9 cellular contexts compared by ENCODE assay signal in the genomic region with DNA sequence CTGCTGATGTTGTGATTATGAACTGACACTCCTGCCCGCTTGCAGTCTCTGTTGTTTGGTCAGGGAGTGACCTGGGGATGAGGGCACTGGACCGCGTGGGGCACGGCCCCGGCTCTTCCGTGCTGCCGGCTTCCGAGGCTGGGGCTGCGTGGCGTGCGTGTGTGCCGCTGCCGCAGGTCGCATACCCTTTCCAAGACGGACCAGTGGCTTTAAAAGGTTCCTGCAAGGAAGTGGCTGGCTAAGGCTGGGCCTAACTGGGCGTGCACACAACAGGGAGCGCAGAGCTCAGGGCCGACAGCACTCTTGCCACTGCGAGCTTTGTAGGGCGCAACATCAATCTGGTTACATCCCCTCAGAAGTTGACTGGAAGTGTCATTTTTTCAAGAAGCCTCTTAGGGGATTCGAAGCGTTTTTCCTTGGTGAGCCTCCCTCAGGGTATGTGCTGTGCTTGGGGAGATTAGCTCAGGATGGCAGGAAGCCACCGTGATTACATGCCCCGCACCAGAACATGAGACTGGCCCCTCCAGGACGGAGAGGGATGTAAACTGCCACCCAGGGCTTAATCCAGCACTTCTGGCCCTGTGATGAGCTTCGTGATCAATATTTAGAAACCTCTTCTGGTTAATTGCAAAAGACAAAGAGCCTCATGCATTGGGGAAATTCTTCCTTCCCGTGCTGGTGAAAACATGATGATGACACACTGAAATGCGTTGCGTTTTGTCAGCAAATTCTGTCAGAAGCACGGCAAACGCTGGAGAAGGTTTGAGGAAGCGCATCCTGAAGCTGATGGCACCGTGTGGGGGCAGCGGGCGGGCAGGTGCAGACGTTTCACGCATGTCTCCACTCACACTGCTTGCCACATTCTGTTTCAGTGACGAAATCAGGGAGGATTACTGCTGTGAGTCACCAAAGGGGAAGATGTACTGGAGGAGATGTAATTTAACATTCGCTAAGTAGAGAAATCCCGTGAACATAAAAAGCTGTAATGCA. TPM values are rescaled to one million over a fixed set of nuclear protein-coding genes. Genes with fewer than 3 reads are reported as not detected.
DNase-seq lines count a peak whose midpoint lies in the region; ATAC-seq and TF ChIP-seq lines count a peak whose summit lies in the region.
"Had no signal": no experiment of that assay in that cellular context is flagged by ENCODE, and none has a peak within 500 bp of the region (broad histone marks: within the 10 kb centered on the region; RNA-seq: fewer than 3 reads in every experiment).

No MANE protein-coding gene starts in this region.

- H3K4me1 ChIP-seq in RWPE2 (ENCODE audit: insufficient read depth, poor library complexity, severe bottlenecking), result peaks cover 53% of the 10 kb centered on the region

- H3K27me3 Mint-ChIP-seq in naive thymus-derived CD8-positive, alpha-beta T cell, result no peaks in the 10 kb centered on the region

- peak overlapping the region in 6 of 10 donors; percentile 5 to 74 (median 59) for H3K27ac Mint-ChIP-seq in naive thymus-derived CD8-positive, alpha-beta T cell

- no peaks in the 10 kb centered on the region for H3K9me3 Mint-ChIP-seq in naive thymus-derived CD8-positive, alpha-beta T cell

- H3K9me3 ChIP-seq in RWPE2 (ENCODE audit: severe bottlenecking), result no peaks in the 10 kb centered on the region
- H3K9me3 ChIP-seq: tibial artery had no signal

- no peaks in the 10 kb centered on the region for H3K27me3 ChIP-seq in RWPE2 (ENCODE audit: insufficient read depth, poor library complexity, severe bottlenecking)
- H3K27me3 ChIP-seq: tibial artery had no signal

- POLR2A ChIA-PET in naive thymus-derived CD8-positive, alpha-beta T cell (lab: Charles Lee), result interaction anchor here (1.6 kb wide), 1 partner anchor 8 kb away, joined by 3 read pairs; no protein-coding TSS in a partner anchor

- ATAC-seq in RWPE2 (ENCODE audit: low read depth) (peak; percentile 93), HG02763 (IDR thresholded peaks at IDR 0.05; ENCODE audit: unreplicated experiment) (no peak)
- ATAC-seq in naive thymus-derived CD8-positive, alpha-beta T cell, result no peak

- peaks cover 0 to 63% (median 2%) of the 10 kb centered on the region in 3 donors for H3K36me3 Mint-ChIP-seq in naive thymus-derived CD8-positive, alpha-beta T cell

- peaks cover 68% of the 10 kb centered on the region for H3K36me3 ChIP-seq in RWPE2 (ENCODE audit: low read depth)

- peak; percentile 81 for DNase-seq in Ammon's horn (ENCODE audit: low spot score)
- DNase-seq in RWPE2 (ENCODE audit: low spot score), result peak; percentile 93
- DNase-seq in epidermal melanocyte (ENCODE audit: insufficient read length, low spot score), result peak; percentile 13
- DNase-seq in naive thymus-derived CD8-positive, alpha-beta T cell, result peak in 1 of 10 donors; percentile 45
- DNase-seq in NCI-H69 (lab: John Stamatoyannopoulos, UW), result no peak
- DNase-seq in DMS114 treated with DMSO at 0.1 percent for 48 hours (lab: John Stamatoyannopoulos, UW; ENCODE audit: unreplicated experiment), result no peak
- no peak for DNase-seq in NCI-H146 (lab: John Stamatoyannopoulos, UW)

- H3K27ac ChIP-seq in RWPE2 (ENCODE audit: poor library complexity, severe bottlenecking), result peak overlapping the region; percentile 89
- H3K27ac ChIP-seq: tibial artery had no signal

- no peak for TF ChIP-seq CTCF in RWPE2 (IDR thresholded peaks at IDR 0.05; ENCODE audit: poor library complexity, severe bottlenecking)

- no peak overlapping the region for H3K4me3 ChIP-seq in RWPE2 (ENCODE audit: severe bottlenecking)
- H3K4me3 ChIP-seq: tibial artery had no signal

- no peak overlapping the region for H3K4me3 Mint-ChIP-seq in naive thymus-derived CD8-positive, alpha-beta T cell

- peaks cover 34 to 61% (median 55%) of the 10 kb centered on the region in 4 donors for H3K4me1 Mint-ChIP-seq in naive thymus-derived CD8-positive, alpha-beta T cell

RNA-seq across cellular contexts. Expression of gene MAEA, which starts 11.1 kb away (rescaled TPM):
- 100 to 1,000 TPM; 107 to 112 TPM for total RNA-seq in naive thymus-derived CD8-positive, alpha-beta T cell
- polyA plus RNA-seq in naive thymus-derived CD8-positive, alpha-beta T cell, result 10 to 100 TPM; 56.7 to 75.1 (median 59.2) TPM

RNA-seq across cellular contexts. Expression of gene UVSSA, which starts 46.2 kb away (rescaled TPM):
- total RNA-seq in naive thymus-derived CD8-positive, alpha-beta T cell, result 10 to 100 TPM; 39.4 to 39.5 TPM
- polyA plus RNA-seq in naive thymus-derived CD8-positive, alpha-beta T cell, result 1 to 10 TPM; 1.9 to 6.2 (median 2.4) TPM

RNA-seq across cellular contexts. Expression of gene CTBP1, which starts 51.8 kb away (rescaled TPM):
- total RNA-seq in naive thymus-derived CD8-positive, alpha-beta T cell, result 100 to 1,000 TPM; 189 to 193 TPM
- 100 to 1,000 TPM in 1 of 3 donors, 10 to 100 TPM in 2; 51.0 to 104 (median 93.7) TPM for polyA plus RNA-seq in naive thymus-derived CD8-positive, alpha-beta T cell

Comparison
In these comparisons a context has a peak if more than half of its experiments do, and no peak if none do; other contexts are left out.
1. DNase-seq: peak in Ammon's horn (single experiment), RWPE2 (single experiment) and epidermal melanocyte (single experiment); none in NCI-H69 (single experiment), DMS114 treated with DMSO at 0.1 percent for 48 hours (single experiment) and NCI-H146 (single experiment).